Comparison of ENCODE assay signal across 11 cellular contexts in the genomic region with DNA sequence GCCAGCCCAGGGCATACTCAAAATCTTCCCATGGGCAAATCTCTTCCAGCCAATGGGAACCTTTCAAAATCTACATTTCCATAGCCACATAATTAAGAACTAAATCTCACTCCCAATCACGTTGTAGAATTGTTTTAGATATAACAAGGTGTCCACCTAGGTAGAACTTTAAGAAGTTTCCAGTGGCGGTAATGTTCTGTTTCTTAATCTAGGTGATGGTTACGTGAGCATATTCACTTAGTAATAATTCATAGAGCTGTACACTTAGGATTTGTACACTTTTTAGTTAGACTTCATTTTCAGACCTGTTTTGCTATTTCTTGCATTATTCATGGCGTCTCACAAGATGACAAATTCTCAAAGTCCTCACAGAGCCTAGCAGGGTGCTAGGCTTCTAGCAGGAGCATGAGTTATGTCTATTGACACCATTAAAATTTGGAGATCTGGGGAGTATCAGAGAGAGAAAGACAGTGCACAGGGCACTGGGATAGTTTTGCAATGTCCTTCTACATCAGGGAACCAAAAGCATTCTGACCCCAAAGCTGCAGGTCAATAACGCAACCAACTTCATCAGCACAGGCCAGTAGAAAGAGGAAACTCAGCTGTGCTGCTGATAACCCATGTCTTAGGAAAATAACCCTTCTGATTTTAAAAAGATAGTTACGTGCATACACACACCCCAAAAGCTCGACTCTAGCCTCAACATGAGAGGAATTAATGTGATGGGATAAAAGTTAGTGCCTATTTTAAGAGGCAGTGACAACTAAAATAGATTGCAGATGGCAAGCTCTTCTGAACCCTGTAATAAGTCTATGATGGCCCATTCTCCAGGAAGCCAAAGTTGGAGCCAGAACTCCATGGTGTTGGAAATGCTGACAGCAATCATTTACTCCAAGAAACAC.
DNase-seq lines count a peak whose midpoint lies in the region; ATAC-seq, FAIRE-seq and TF ChIP-seq lines count a peak whose summit lies in the region.
"Had no signal": no experiment of that assay in that cellular context is flagged by ENCODE, and none has a peak within 500 bp of the region (broad histone marks: within the 10 kb centered on the region; RNA-seq: fewer than 3 reads in every experiment).

No MANE protein-coding gene starts in this region.

- no TSS peak for BruUV-seq in OCI-LY7 (replicated peaks; lab: Mats Ljungman, UMichigan)

- peak overlapping the region; percentile 59 for H3K4me3 ChIP-seq in OCI-LY7 (ENCODE audit: low read depth, low read length, poor library complexity, severe bottlenecking)
- H3K4me3 ChIP-seq in fibroblast of villous mesenchyme (ENCODE audit: low read depth, low read length), result no peak overlapping the region
- no peak overlapping the region for H3K4me3 ChIP-seq in sigmoid colon

- TF ChIP-seq CTCF in OCI-LY7 (conservative IDR thresholded peaks at IDR 0.05; ENCODE audit: low read length) (no peak), fibroblast of villous mesenchyme (IDR thresholded peaks at IDR 0.05; ENCODE audit: insufficient read depth, low read depth, low read length) (no peak), sigmoid colon (IDR thresholded peaks at IDR 0.05) (no peak)

- peak overlapping the region; percentile 75 for H3K4me2 ChIP-seq in OCI-LY7 (ENCODE audit: low read length)

- no peaks in the 10 kb centered on the region for H4K20me1 ChIP-seq in OCI-LY7 (ENCODE audit: insufficient read depth, low read length)

- no peak for DNase-seq in GM12891 (ENCODE audit: insufficient read length, low spot score)
- peak; percentile 23 for DNase-seq in OCI-LY7 (ENCODE audit: low spot score)
- DNase-seq in fibroblast of villous mesenchyme (ENCODE audit: low read depth), result peak; percentile 93
- DNase-seq in sigmoid colon, result no peak
- no peak for DNase-seq in activated CD4-positive, CD25-positive, alpha-beta regulatory T cell treated with anti-CD3 and anti-CD28 coated beads, Interleukin-2, amount 50 U/mL, for 72 hours
- DNase-seq in kidney tubule cell (ENCODE audit: low spot score), result no peak
- DNase-seq: NCI-H187 treated with DMSO at 0.1 percent for 48 hours; stimulated activated CD4-positive, alpha-beta T cell treated with anti-CD3 and anti-CD28 coated beads, Interleukin-1b, Interleukin-23, amount 100 ng/mL, for 48 hours had no signal

- no peaks in the 10 kb centered on the region for H3K79me2 ChIP-seq in OCI-LY7 (ENCODE audit: insufficient read depth, low read depth, low read length)

- POLR2A ChIA-PET in OCI-LY7 (lab: Charles Lee), result interaction anchor here (0.6 to 2.5 kb wide), 4 partner anchors 11 to 699 kb away, joined by 3 to 9 read pairs (median 3); no protein-coding TSS in a partner anchor

- H2AFZ ChIP-seq in OCI-LY7 (ENCODE audit: low read length), result peak overlapping the region; percentile 61; the same call in 1 of the 2 replicates

- 83 to 91% methylated on average over 7 of the region's 7 CpGs for WGBS in sigmoid colon, 2 donors

- H3K27ac ChIP-seq in OCI-LY7 (ENCODE audit: low read depth, low read length, poor library complexity, severe bottlenecking) (peak overlapping the region; percentile 98), sigmoid colon (peak overlapping the region; percentile 21 to 63 (median 41))
- H3K27ac ChIP-seq: VCaP had no signal

- CTCF ChIA-PET in OCI-LY7 (lab: Charles Lee; ENCODE audit: unreplicated experiment), result interaction anchor here (1.8 kb wide), 1 partner anchor 10 kb away, joined by 11 read pairs; no protein-coding TSS in a partner anchor

- ATAC-seq in HG02981 (IDR thresholded peaks at IDR 0.05; ENCODE audit: unreplicated experiment), result no peak

- H3K9me3 ChIP-seq in OCI-LY7 (ENCODE audit: low read length) (no peaks in the 10 kb centered on the region), sigmoid colon (no peaks in the 10 kb centered on the region)

- intact Hi-C loops in OCI-LY7 (cut with micrococcal nuclease; ENCODE audit: unreplicated experiment), result loop anchor here (5.0 kb wide), 1 partner anchor 520 kb away; a partner anchor contains a TSS
- intact Hi-C loops in sigmoid colon (cut with DNase I), result no loop called here

- no peaks in the 10 kb centered on the region for H3K36me3 ChIP-seq in OCI-LY7 (ENCODE audit: insufficient read depth, low read length)
- no peaks in the 10 kb centered on the region for H3K36me3 ChIP-seq in sigmoid colon

- H3K27me3 ChIP-seq in sigmoid colon, result no peaks in the 10 kb centered on the region

- TF ChIP-seq POLR2A in GM12891 (IDR thresholded peaks at IDR 0.05; ENCODE audit: low read depth, low read length) (no peak), sigmoid colon (IDR thresholded peaks at IDR 0.05) (no peak)

- H3K4me1 ChIP-seq in OCI-LY7 (ENCODE audit: insufficient read depth, low read length, poor library complexity, severe bottlenecking) (peaks cover 57% of the 10 kb centered on the region), sigmoid colon (no peaks in the 10 kb centered on the region)

- TF ChIP-seq EP300 in sigmoid colon (IDR thresholded peaks at IDR 0.05), result peak in 1 of 4 donors; percentile 7

- H3K9me2 ChIP-seq in OCI-LY7 (ENCODE audit: insufficient read depth, low read length), result no peaks in the 10 kb centered on the region

- peak; percentile 69 for FAIRE-seq in GM12891 (lab: Jason Lieb, UNC)
- FAIRE-seq: GM12892 had no signal

TF ChIP-seq in GM12891, 5 proteins besides CTCF, POLR2A, EP300 and RAD21:
- TF ChIP-seq SPI1 (IDR thresholded peaks at IDR 0.05; ENCODE audit: low read depth, low read length) (no peak), PAX5 (IDR thresholded peaks at IDR 0.05; ENCODE audit: insufficient read depth, low read length, severe bottlenecking) (no peak)
TF ChIP-seq in GM12891: peak in this region for 0.

Comparison
In these comparisons a context has a peak if more than half of its experiments do, and no peak if none do; other contexts are left out.
1. DNase-seq: peak in OCI-LY7 (single experiment) and fibroblast of villous mesenchyme (single experiment); none in GM12891 (single experiment), sigmoid colon (single experiment), activated CD4-positive, CD25-positive, alpha-beta regulatory T cell treated with anti-CD3 and anti-CD28 coated beads, Interleukin-2, amount 50 U/mL, for 72 hours (single experiment) and kidney tubule cell (single experiment).